1 cellular context compared by ENCODE assay signal in the genomic region with DNA sequence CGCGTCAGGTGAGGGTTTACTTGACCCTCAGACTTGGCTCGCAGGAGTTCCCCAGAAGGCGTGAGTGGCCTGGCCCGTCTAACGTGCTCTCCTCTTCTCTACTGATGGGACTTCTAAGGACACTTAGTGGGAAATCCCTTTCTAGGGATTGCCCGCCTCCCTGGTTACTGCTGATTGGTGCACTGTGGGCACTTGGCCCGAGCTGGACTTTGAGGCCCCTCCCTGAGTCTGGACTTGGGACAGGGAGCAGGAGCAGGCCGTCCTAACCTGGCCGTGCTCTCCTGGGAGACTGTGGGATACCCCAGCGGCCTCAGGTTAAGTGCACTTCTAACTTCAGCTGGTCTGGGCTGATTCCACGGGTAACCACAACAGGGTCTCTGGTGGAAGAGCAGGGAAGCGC.
TF ChIP-seq lines count a peak whose summit lies in the region.

No MANE protein-coding gene starts in this region.

TF ChIP-seq in HCT116, 20 proteins besides CTCF, POLR2A, EP300 and RAD21 (continued from another document):
- TF ChIP-seq, protein P1, sequence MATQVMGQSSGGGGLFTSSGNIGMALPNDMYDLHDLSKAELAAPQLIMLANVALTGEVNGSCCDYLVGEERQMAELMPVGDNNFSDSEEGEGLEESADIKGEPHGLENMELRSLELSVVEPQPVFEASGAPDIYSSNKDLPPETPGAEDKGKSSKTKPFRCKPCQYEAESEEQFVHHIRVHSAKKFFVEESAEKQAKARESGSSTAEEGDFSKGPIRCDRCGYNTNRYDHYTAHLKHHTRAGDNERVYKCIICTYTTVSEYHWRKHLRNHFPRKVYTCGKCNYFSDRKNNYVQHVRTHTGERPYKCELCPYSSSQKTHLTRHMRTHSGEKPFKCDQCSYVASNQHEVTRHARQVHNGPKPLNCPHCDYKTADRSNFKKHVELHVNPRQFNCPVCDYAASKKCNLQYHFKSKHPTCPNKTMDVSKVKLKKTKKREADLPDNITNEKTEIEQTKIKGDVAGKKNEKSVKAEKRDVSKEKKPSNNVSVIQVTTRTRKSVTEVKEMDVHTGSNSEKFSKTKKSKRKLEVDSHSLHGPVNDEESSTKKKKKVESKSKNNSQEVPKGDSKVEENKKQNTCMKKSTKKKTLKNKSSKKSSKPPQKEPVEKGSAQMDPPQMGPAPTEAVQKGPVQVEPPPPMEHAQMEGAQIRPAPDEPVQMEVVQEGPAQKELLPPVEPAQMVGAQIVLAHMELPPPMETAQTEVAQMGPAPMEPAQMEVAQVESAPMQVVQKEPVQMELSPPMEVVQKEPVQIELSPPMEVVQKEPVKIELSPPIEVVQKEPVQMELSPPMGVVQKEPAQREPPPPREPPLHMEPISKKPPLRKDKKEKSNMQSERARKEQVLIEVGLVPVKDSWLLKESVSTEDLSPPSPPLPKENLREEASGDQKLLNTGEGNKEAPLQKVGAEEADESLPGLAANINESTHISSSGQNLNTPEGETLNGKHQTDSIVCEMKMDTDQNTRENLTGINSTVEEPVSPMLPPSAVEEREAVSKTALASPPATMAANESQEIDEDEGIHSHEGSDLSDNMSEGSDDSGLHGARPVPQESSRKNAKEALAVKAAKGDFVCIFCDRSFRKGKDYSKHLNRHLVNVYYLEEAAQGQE (IDR thresholded peaks at IDR 0.05; ENCODE audit: low read depth) = no peak
- TF ChIP-seq, protein P2, sequence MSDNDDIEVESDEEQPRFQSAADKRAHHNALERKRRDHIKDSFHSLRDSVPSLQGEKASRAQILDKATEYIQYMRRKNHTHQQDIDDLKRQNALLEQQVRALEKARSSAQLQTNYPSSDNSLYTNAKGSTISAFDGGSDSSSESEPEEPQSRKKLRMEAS (IDR thresholded peaks at IDR 0.05) = no peak
- TF ChIP-seq POLR2AphosphoS5 (IDR thresholded peaks at IDR 0.05; ENCODE audit: low read depth, low read length) (no peak), EGR1 (IDR thresholded peaks at IDR 0.05; ENCODE audit: low read depth) (no peak), ELF1 (IDR thresholded peaks at IDR 0.05; ENCODE audit: borderline replicate concordance, low read depth) (no peak), EZH2phosphoT487 (IDR thresholded peaks at IDR 0.05; ENCODE audit: borderline replicate concordance) (no peak)
- TF ChIP-seq, protein P3, sequence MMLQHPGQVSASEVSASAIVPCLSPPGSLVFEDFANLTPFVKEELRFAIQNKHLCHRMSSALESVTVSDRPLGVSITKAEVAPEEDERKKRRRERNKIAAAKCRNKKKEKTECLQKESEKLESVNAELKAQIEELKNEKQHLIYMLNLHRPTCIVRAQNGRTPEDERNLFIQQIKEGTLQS (IDR thresholded peaks at IDR 0.05) = no peak
TF ChIP-seq in HCT116: peak in this region for 0.
